ENCODE assay signal across 13 cellular contexts in the genomic region with DNA sequence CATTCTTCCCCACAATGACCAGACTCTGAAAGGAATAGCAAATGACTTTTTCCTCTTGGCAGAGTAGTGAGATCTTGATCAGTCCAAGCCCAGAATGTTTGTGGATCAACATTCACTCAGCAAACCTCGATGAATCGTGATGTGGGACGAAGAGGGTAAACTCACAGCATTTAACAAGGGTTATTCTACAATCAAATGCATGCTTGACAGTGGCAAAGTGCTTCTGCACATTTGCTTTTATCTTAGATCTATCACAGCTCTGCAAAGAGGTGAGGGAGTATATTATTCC. TPM values are rescaled to one million over a fixed set of nuclear protein-coding genes. Genes with fewer than 3 reads are reported as not detected.
"Had no signal": no experiment of that assay in that cellular context is flagged by ENCODE, and none has a peak within 500 bp of the region (broad histone marks: within the 10 kb centered on the region; RNA-seq: fewer than 3 reads in every experiment).

No MANE protein-coding gene starts in this region.

- H3K27ac Mint-ChIP-seq: activated naive CD4-positive, alpha-beta T cell treated with anti-CD3 and anti-CD28 coated beads, Interleukin-2, amount 10 ng/mL, durations not matched to agents 7 days and 5 days; stimulated activated naive B cell treated with anti-CD40 and anti-IgM and Interleukin-4, amounts not matched to agents 10 μg/mL and 1 μg/mL and 100 μg/mL, for 72 hours had no signal

- H3K4me3 ChIP-seq: pancreas, thyroid gland, uterus had no signal

- H3K36me3 ChIP-seq: pancreas, thyroid gland, uterus had no signal

- FAIRE-seq: colon, endometrium, pancreas had no signal

- H3K36me3 Mint-ChIP-seq: activated naive CD4-positive, alpha-beta T cell treated with anti-CD3 and anti-CD28 coated beads, Interleukin-2, amount 10 ng/mL, durations not matched to agents 7 days and 5 days; stimulated activated naive B cell treated with anti-CD40 and anti-IgM and Interleukin-4, amounts not matched to agents 10 μg/mL and 1 μg/mL and 100 μg/mL, for 72 hours had no signal

- H3K27me3 ChIP-seq: pancreas, thyroid gland, uterus had no signal

- H3K9me3 Mint-ChIP-seq: activated naive CD4-positive, alpha-beta T cell treated with anti-CD3 and anti-CD28 coated beads, Interleukin-2, amount 10 ng/mL, durations not matched to agents 7 days and 5 days; stimulated activated naive B cell treated with anti-CD40 and anti-IgM and Interleukin-4, amounts not matched to agents 10 μg/mL and 1 μg/mL and 100 μg/mL, for 72 hours had no signal

- H3K4me1 ChIP-seq: pancreas, thyroid gland had no signal

- DNase-seq: activated CD4-positive, CD25-positive, alpha-beta regulatory T cell treated with anti-CD3 and anti-CD28 coated beads, Interleukin-2, amount 50 U/mL, for 72 hours; activated naive CD4-positive, alpha-beta T cell treated with anti-CD3 and anti-CD28 coated beads, Interleukin-2, amount 10 ng/mL, durations not matched to agents 7 days and 5 days; activated T-cell treated with anti-CD3 and anti-CD28 coated beads, Interleukin-2, amount 50 U/mL, for 1 hour; caudate nucleus; hippocampal formation; pancreas; stimulated activated CD4-positive, alpha-beta T cell treated with anti-CD3 and anti-CD28 coated beads, Interleukin-4, amount 100 ng/mL, for 1 hour; thyroid gland; uterus had no signal

- H3K9me3 ChIP-seq: pancreas, thyroid gland, uterus had no signal

- H3K27ac ChIP-seq: pancreas, thyroid gland, uterus had no signal

- H3K4me1 Mint-ChIP-seq: activated naive CD4-positive, alpha-beta T cell treated with anti-CD3 and anti-CD28 coated beads, Interleukin-2, amount 10 ng/mL, durations not matched to agents 7 days and 5 days; stimulated activated naive B cell treated with anti-CD40 and anti-IgM and Interleukin-4, amounts not matched to agents 10 μg/mL and 1 μg/mL and 100 μg/mL, for 72 hours had no signal

- H3K4me3 Mint-ChIP-seq: activated naive CD4-positive, alpha-beta T cell treated with anti-CD3 and anti-CD28 coated beads, Interleukin-2, amount 10 ng/mL, durations not matched to agents 7 days and 5 days; stimulated activated naive B cell treated with anti-CD40 and anti-IgM and Interleukin-4, amounts not matched to agents 10 μg/mL and 1 μg/mL and 100 μg/mL, for 72 hours had no signal

RNA-seq across cellular contexts. Expression of a gene that starts 31.8 kb away (rescaled TPM):
- total RNA-seq: kidney epithelial cell had no signal
